In genomic region chr6:18509871-18510643, GRCh38 we compare ENCODE assay signal across 20 cellular contexts.
DNase-seq lines count a peak whose midpoint lies in the region; ATAC-seq and TF ChIP-seq lines count a peak whose summit lies in the region.
"Had no signal": no experiment of that assay in that cellular context is flagged by ENCODE, and none has a peak within 500 bp of the region (broad histone marks: within the 10 kb centered on the region; RNA-seq: fewer than 3 reads in every experiment).

No MANE protein-coding gene starts in this region.

- 59% methylated on average over 3 of the region's 3 CpGs for WGBS in SK-N-SH (ENCODE audit: low lambda C conversion rate)

- H3K9me3 ChIP-seq in SK-N-SH: no peaks in the 10 kb centered on the region
- H3K9me3 ChIP-seq: heart left ventricle, SJSA1, tibial nerve had no signal

- H3K36me3 Mint-ChIP-seq in activated T-helper 17 cell treated with anti-CD3 and anti-CD28 coated beads, Interleukin-2, amount 50 U/mL, for 72 hours (ENCODE audit: low read depth): no peaks in the 10 kb centered on the region

- no peaks in the 10 kb centered on the region for H4K20me1 ChIP-seq in SK-N-SH (ENCODE audit: insufficient read depth)

- no peaks in the 10 kb centered on the region for H3K27me3 ChIP-seq in SK-N-SH (ENCODE audit: insufficient read depth)
- H3K27me3 ChIP-seq: heart left ventricle, SJSA1, tibial nerve had no signal

- intact Hi-C loops in left ventricle myocardium superior (cut with micrococcal nuclease): no loop called here

- POLR2A ChIA-PET in SK-N-SH (lab: Yijun Ruan, JAX): no interaction called here

- H3K27me3 Mint-ChIP-seq in activated T-helper 17 cell treated with anti-CD3 and anti-CD28 coated beads, Interleukin-2, amount 50 U/mL, for 72 hours: peaks cover 17% of the 10 kb centered on the region

- peaks cover 2 to 6% of the 10 kb centered on the region in 2 experiments; a peak in 2 of 4 replicates for H3K4me1 ChIP-seq in SK-N-SH (ENCODE audit: control insufficient read depth in 1 of 2, insufficient read depth in 2 of 2, low read depth in 1 of 2, low read length in 1 of 2)
- H3K4me1 ChIP-seq: heart left ventricle, tibial nerve had no signal

- no peaks in the 10 kb centered on the region for H3K4me1 Mint-ChIP-seq in activated T-helper 17 cell treated with anti-CD3 and anti-CD28 coated beads, Interleukin-2, amount 50 U/mL, for 72 hours

- H3K27ac Mint-ChIP-seq in activated T-helper 17 cell treated with anti-CD3 and anti-CD28 coated beads, Interleukin-2, amount 50 U/mL, for 72 hours: no peak overlapping the region

- CTCF ChIA-PET in SK-N-SH (lab: Yijun Ruan, JAX): no interaction called here

- ATAC-seq in SK-N-SH treated with all-trans-retinoic acid at 6 μM for 48 hours (no peak), left ventricle myocardium superior (no peak), GM21447 (IDR thresholded peaks at IDR 0.05; ENCODE audit: unreplicated experiment) (no peak), HG03354 (IDR thresholded peaks at IDR 0.05; ENCODE audit: poor library complexity, severe bottlenecking, unreplicated experiment) (no peak)
- peak; percentile 50 for ATAC-seq in activated T-helper 17 cell treated with anti-CD3 and anti-CD28 coated beads, Interleukin-2, amount 50 U/mL, for 72 hours (replicated peaks)
- ATAC-seq: heart left ventricle had no signal

- no peak for TF ChIP-seq RAD21 in SK-N-SH (IDR thresholded peaks at IDR 0.05; ENCODE audit: low read length)

- no peaks in the 10 kb centered on the region for H3K9me2 ChIP-seq in SK-N-SH

- TF ChIP-seq EP300 in SK-N-SH (IDR thresholded peaks at IDR 0.05; ENCODE audit: borderline replicate concordance in 1 of 2, low read depth in 1 of 2, low read length in 1 of 2): no peak

- H3K9me3 Mint-ChIP-seq in activated T-helper 17 cell treated with anti-CD3 and anti-CD28 coated beads, Interleukin-2, amount 50 U/mL, for 72 hours: no peaks in the 10 kb centered on the region

- no peak overlapping the region for H3K9ac ChIP-seq in SK-N-SH

- H3K4me2 ChIP-seq in SK-N-SH: no peak overlapping the region

- H3K27ac ChIP-seq in SK-N-SH (ENCODE audit: low read depth in 2 of 2, low read length in 1 of 2): no peak overlapping the region
- H3K27ac ChIP-seq: 22Rv1, heart left ventricle, SJSA1, tibial nerve had no signal

- no peak overlapping the region for H3K4me3 Mint-ChIP-seq in activated T-helper 17 cell treated with anti-CD3 and anti-CD28 coated beads, Interleukin-2, amount 50 U/mL, for 72 hours

- no peaks in the 10 kb centered on the region for H3F3A ChIP-seq in SK-N-SH (replicated peaks; ENCODE audit: insufficient read depth)

- no peak overlapping the region for H2AFZ ChIP-seq in SK-N-SH (ENCODE audit: low read depth)

- DNase-seq in SK-N-SH: no peak
- DNase-seq in AG10803 (ENCODE audit: low read depth): peak; percentile 60
- DNase-seq in myocyte (ENCODE audit: low read depth): peak; percentile 18
- DNase-seq in left ventricle myocardium superior: no peak
- DNase-seq: activated CD4-positive, CD25-positive, alpha-beta regulatory T cell; activated CD8-positive, alpha-beta memory T cell treated with anti-CD3 and anti-CD28 coated beads, Interleukin-2, amount 50 U/mL, for 4 hours; C1 segment of cervical spinal cord; caudate nucleus; effector CD4-positive, alpha-beta T cell; GDM1; heart left ventricle; NCI-H146; NCI-H2227 treated with DMSO at 0.1 percent for 48 hours had no signal

- no peak overlapping the region for H3K4me3 ChIP-seq in SK-N-SH (ENCODE audit: low read depth in 2 of 2, low read length in 1 of 2)
- H3K4me3 ChIP-seq in AG10803 (ENCODE audit: low read length): no peak overlapping the region
- H3K4me3 ChIP-seq: heart left ventricle, SJSA1, tibial nerve had no signal

- TF ChIP-seq CTCF in SK-N-SH (IDR thresholded peaks at IDR 0.05): no peak
- TF ChIP-seq CTCF in AG10803 (conservative IDR thresholded peaks at IDR 0.05; ENCODE audit: low read length): no peak

- H3K79me2 ChIP-seq in SK-N-SH (ENCODE audit: insufficient read depth): no peaks in the 10 kb centered on the region

- H3K36me3 ChIP-seq in SK-N-SH (replicated peaks in 1 of 2; ENCODE audit: control insufficient read depth in 1 of 2, insufficient read depth in 2 of 2, low read length in 1 of 2): no peaks in the 10 kb centered on the region
- H3K36me3 ChIP-seq: heart left ventricle, SJSA1, tibial nerve had no signal

TF ChIP-seq in SK-N-SH, 30 proteins besides CTCF, POLR2A, EP300 and RAD21:
- TF ChIP-seq RFX5 (IDR thresholded peaks at IDR 0.05; ENCODE audit: low read length) (no peak), USF1 (IDR thresholded peaks at IDR 0.05; ENCODE audit: borderline replicate concordance, low read depth) (peak; percentile 56; the same call in 1 of the 2 replicates)

TF ChIP-seq in SK-N-SH treated with all-trans-retinoic acid at 6 μM for 48 hours, 23 proteins besides CTCF, POLR2A, EP300 and RAD21:
- no peak for TF ChIP-seq ZNF8 (CRISPR knock-in tag; IDR thresholded peaks at IDR 0.05)
- TF ChIP-seq PPARA (CRISPR knock-in tag; IDR thresholded peaks at IDR 0.05; ENCODE audit: borderline replicate concordance): no peak
- TF ChIP-seq ARNTL (CRISPR knock-in tag; IDR thresholded peaks at IDR 0.05; ENCODE audit: borderline replicate concordance, low read depth): no peak
- TF ChIP-seq ISL1 (CRISPR knock-in tag; IDR thresholded peaks at IDR 0.05): no peak
- TF ChIP-seq OSR1 (CRISPR knock-in tag; IDR thresholded peaks at IDR 0.05): no peak
- no peak for TF ChIP-seq SNAI2 (CRISPR knock-in tag; IDR thresholded peaks at IDR 0.05)
- TF ChIP-seq CSDC2 (CRISPR knock-in tag; IDR thresholded peaks at IDR 0.05): no peak
- no peak for TF ChIP-seq ZNF70 (CRISPR knock-in tag; IDR thresholded peaks at IDR 0.05)
- no peak for TF ChIP-seq PATZ1 (CRISPR knock-in tag; IDR thresholded peaks at IDR 0.05; ENCODE audit: borderline replicate concordance)
- TF ChIP-seq BACH2 (CRISPR knock-in tag; IDR thresholded peaks at IDR 0.05; ENCODE audit: borderline replicate concordance): no peak
- no peak for TF ChIP-seq GLIS3 (CRISPR knock-in tag; IDR thresholded peaks at IDR 0.05)
- TF ChIP-seq TSHZ2 (CRISPR knock-in tag; IDR thresholded peaks at IDR 0.05): no peak
- TF ChIP-seq ESRRG (CRISPR knock-in tag; IDR thresholded peaks at IDR 0.05): no peak
- no peak for TF ChIP-seq ZNF565 (CRISPR knock-in tag; conservative IDR thresholded peaks at IDR 0.05; ENCODE audit: low read depth)
- no peak for TF ChIP-seq POU6F1 (CRISPR knock-in tag; IDR thresholded peaks at IDR 0.05; ENCODE audit: borderline replicate concordance, low read depth)
- no peak for TF ChIP-seq TOX (CRISPR knock-in tag; IDR thresholded peaks at IDR 0.05; ENCODE audit: borderline replicate concordance)

Comparison
In these comparisons a context has a peak if more than half of its experiments do, and no peak if none do; other contexts are left out.
1. DNase-seq: peak in AG10803 (single experiment) and myocyte (single experiment); none in SK-N-SH (single experiment) and left ventricle myocardium superior (single experiment).